In the genomic region with DNA sequence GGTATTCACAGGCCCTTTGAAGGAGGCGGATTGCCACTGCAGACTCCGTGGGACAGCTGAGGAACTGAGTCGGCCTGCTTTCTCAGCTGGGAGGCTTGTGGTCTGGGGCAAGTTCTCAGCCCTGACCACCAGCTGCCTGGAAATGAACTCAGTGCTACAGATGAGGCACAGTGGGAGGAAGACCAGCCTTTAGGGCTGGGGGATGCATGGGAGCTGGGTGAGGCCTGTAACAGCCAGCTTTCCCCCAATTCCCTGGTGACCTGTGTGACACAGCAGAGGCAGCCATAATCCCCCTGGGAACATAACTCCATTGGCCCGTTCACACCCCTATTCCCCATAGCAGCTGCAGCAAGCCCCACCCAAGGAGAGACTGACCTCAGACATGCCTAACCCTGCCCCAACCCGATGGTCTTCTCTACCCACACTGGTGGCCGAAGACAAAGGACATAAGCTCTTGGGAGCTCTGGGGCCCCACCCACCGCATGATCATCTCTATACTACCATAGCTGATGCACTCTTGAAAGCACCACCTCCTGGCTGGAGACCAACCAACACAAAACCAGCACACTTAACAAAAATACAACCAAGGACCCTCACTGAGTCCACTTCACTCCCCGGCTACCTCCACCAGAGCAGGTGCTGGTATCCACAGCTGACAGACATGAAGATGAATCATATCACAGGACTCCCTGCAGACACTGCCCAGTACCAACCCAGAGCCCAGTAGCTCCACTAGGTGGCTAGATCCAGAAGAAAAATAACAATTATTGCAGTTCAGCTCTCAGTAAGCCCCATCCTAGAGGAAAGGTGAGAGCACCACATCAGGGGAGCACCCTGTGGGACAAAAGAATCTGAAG, we compare ENCODE assay signal across 8 cellular contexts. TPM values are rescaled to one million over a fixed set of nuclear protein-coding genes. Genes with fewer than 3 reads are reported as not detected.
DNase-seq lines count a peak whose midpoint lies in the region; ATAC-seq lines count a peak whose summit lies in the region.

No MANE protein-coding gene starts in this region.

- H3K9me3 Mint-ChIP-seq in activated CD8-positive, alpha-beta memory T cell treated with anti-CD3 and anti-CD28 coated beads, Interleukin-2, amount 10 ng/mL, durations not matched to agents 7 days and 5 days (ENCODE audit: low read depth): peaks cover 4% of the 10 kb centered on the region
- peaks cover 14 to 19% of the 10 kb centered on the region in 2 donors for H3K9me3 Mint-ChIP-seq in stimulated activated naive B cell treated with anti-CD40 and anti-IgM and Interleukin-4, amounts not matched to agents 10 μg/mL and 1 μg/mL and 100 μg/mL, for 72 hours

- H3K36me3 Mint-ChIP-seq in activated CD8-positive, alpha-beta memory T cell treated with anti-CD3 and anti-CD28 coated beads, Interleukin-2, amount 10 ng/mL, durations not matched to agents 7 days and 5 days: peaks cover 38% of the 10 kb centered on the region
- peaks cover 49 to 61% of the 10 kb centered on the region in 2 donors for H3K36me3 Mint-ChIP-seq in stimulated activated naive B cell treated with anti-CD40 and anti-IgM and Interleukin-4, amounts not matched to agents 10 μg/mL and 1 μg/mL and 100 μg/mL, for 72 hours

- CTCF ChIA-PET in activated CD8-positive, alpha-beta memory T cell treated with anti-CD3 and anti-CD28 coated beads, Interleukin-2, amount 10 ng/mL, durations not matched to agents 7 days and 5 days (lab: Charles Lee): interaction anchor here (1.4 kb wide), 1 partner anchor 58 kb away, joined by 3 read pairs; no protein-coding TSS in a partner anchor

- no peak for DNase-seq in activated CD8-positive, alpha-beta memory T cell treated with anti-CD3 and anti-CD28 coated beads, Interleukin-2, amount 10 ng/mL, durations not matched to agents 7 days and 5 days
- DNase-seq in activated CD8-positive, alpha-beta memory T cell treated with anti-CD3 and anti-CD28 coated beads, Interleukin-2, amount 50 U/mL, for 4 hours: no peak
- DNase-seq in SHP77 treated with DMSO at 0.1 percent for 48 hours (lab: John Stamatoyannopoulos, UW) (peak; percentile 61), NCI-H1417 treated with DMSO at 0.1 percent for 48 hours (lab: John Stamatoyannopoulos, UW) (no peak), D341Med (ENCODE audit: low spot score) (no peak)
- peak; percentile 90 for DNase-seq in stimulated activated naive B cell treated with anti-CD40 and anti-IgM and Interleukin-4, amounts not matched to agents 10 μg/mL and 1 μg/mL and 100 μg/mL, for 72 hours
- no peak for DNase-seq in activated CD4-positive, alpha-beta T cell treated with anti-CD3 and anti-CD28 coated beads for 4 hours

- no peaks in the 10 kb centered on the region for H3K27me3 Mint-ChIP-seq in activated CD8-positive, alpha-beta memory T cell treated with anti-CD3 and anti-CD28 coated beads, Interleukin-2, amount 10 ng/mL, durations not matched to agents 7 days and 5 days
- H3K27me3 Mint-ChIP-seq in stimulated activated naive B cell treated with anti-CD40 and anti-IgM and Interleukin-4, amounts not matched to agents 10 μg/mL and 1 μg/mL and 100 μg/mL, for 72 hours: no peaks in the 10 kb centered on the region

- no peak overlapping the region for H3K27ac Mint-ChIP-seq in activated CD8-positive, alpha-beta memory T cell treated with anti-CD3 and anti-CD28 coated beads, Interleukin-2, amount 10 ng/mL, durations not matched to agents 7 days and 5 days
- peak overlapping the region; percentile 98 for H3K27ac Mint-ChIP-seq in stimulated activated naive B cell treated with anti-CD40 and anti-IgM and Interleukin-4, amounts not matched to agents 10 μg/mL and 1 μg/mL and 100 μg/mL, for 72 hours

- peaks cover 20% of the 10 kb centered on the region for H3K4me1 Mint-ChIP-seq in activated CD8-positive, alpha-beta memory T cell treated with anti-CD3 and anti-CD28 coated beads, Interleukin-2, amount 10 ng/mL, durations not matched to agents 7 days and 5 days
- H3K4me1 Mint-ChIP-seq in stimulated activated naive B cell treated with anti-CD40 and anti-IgM and Interleukin-4, amounts not matched to agents 10 μg/mL and 1 μg/mL and 100 μg/mL, for 72 hours: peaks cover 55 to 94% of the 10 kb centered on the region in 2 donors

- ATAC-seq in activated CD8-positive, alpha-beta memory T cell treated with anti-CD3 and anti-CD28 coated beads, Interleukin-2, amount 10 ng/mL, durations not matched to agents 7 days and 5 days: peak; percentile 30
- ATAC-seq in HG02870 (IDR thresholded peaks at IDR 0.05; ENCODE audit: unreplicated experiment): peak; percentile 76
- peak; percentile 86 to 87 for ATAC-seq in stimulated activated naive B cell treated with anti-CD40 and anti-IgM and Interleukin-4, amounts not matched to agents 10 μg/mL and 1 μg/mL and 100 μg/mL, for 72 hours (replicated peaks)

- H3K4me3 Mint-ChIP-seq in activated CD8-positive, alpha-beta memory T cell treated with anti-CD3 and anti-CD28 coated beads, Interleukin-2, amount 10 ng/mL, durations not matched to agents 7 days and 5 days: no peak overlapping the region
- peak overlapping the region; percentile 78 to 81 for H3K4me3 Mint-ChIP-seq in stimulated activated naive B cell treated with anti-CD40 and anti-IgM and Interleukin-4, amounts not matched to agents 10 μg/mL and 1 μg/mL and 100 μg/mL, for 72 hours

RNA-seq across cellular contexts. Expression of a gene that starts 24.9 kb away (rescaled TPM):
- total RNA-seq in activated CD8-positive, alpha-beta memory T cell treated with anti-CD3 and anti-CD28 coated beads, Interleukin-2, amount 10 ng/mL, durations not matched to agents 7 days and 5 days: 10 to 100 TPM; 14.1 to 15.1 TPM

Comparison
In these comparisons a context has a peak if more than half of its experiments do, and no peak if none do; other contexts are left out.
1. ATAC-seq: peak in every context shown above with its lines; median percentile 86 in stimulated activated naive B cell treated with anti-CD40 and anti-IgM and Interleukin-4, amounts not matched to agents 10 μg/mL and 1 μg/mL and 100 μg/mL, for 72 hours; 76 in HG02870; 30 in activated CD8-positive, alpha-beta memory T cell treated with anti-CD3 and anti-CD28 coated beads, Interleukin-2, amount 10 ng/mL, durations not matched to agents 7 days and 5 days.
2. DNase-seq: peak in SHP77 treated with DMSO at 0.1 percent for 48 hours (single experiment) and stimulated activated naive B cell treated with anti-CD40 and anti-IgM and Interleukin-4, amounts not matched to agents 10 μg/mL and 1 μg/mL and 100 μg/mL, for 72 hours (single experiment); none in activated CD8-positive, alpha-beta memory T cell treated with anti-CD3 and anti-CD28 coated beads, Interleukin-2, amount 10 ng/mL, durations not matched to agents 7 days and 5 days (single experiment), activated CD8-positive, alpha-beta memory T cell treated with anti-CD3 and anti-CD28 coated beads, Interleukin-2, amount 50 U/mL, for 4 hours (single experiment), activated CD4-positive, alpha-beta T cell treated with anti-CD3 and anti-CD28 coated beads for 4 hours (0 of 2), NCI-H1417 treated with DMSO at 0.1 percent for 48 hours (single experiment) and D341Med (single experiment).